Comparison of ENCODE assay signal across 8 cellular contexts in the genomic region with DNA sequence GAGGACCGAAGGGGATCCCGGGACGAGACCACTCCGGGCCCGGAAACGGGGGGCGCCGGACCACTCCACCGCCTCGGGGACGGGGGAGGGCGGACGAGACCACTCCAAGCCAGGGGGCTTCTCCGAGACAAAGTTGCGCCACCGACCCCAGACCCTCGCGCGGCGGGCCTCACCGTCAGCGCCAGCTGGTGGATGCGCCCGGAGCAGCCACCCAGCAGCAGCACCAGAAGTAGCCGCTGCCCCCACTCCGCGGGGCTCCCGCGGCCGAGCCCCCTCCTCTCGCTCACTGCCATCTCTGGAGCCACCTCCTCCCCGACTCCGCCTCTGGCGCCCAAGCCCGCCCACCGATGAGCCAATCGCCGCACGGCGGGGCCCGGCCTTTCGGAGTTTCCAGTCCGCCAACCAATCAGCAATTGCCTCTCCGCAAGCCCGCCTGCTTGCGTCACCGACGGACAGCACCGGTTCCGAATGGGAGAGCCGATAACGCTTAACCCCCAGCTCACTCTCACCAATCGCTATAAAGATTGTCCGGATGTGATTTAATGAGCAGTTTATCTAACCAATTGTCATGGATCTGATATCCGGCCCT. TPM values are rescaled to one million over a fixed set of nuclear protein-coding genes. Genes with fewer than 3 reads are reported as not detected.
A peak's percentile ranks its signal among the peaks of the same experiment; 100 is the strongest.
DNase-seq lines count a peak whose midpoint lies in the region; FAIRE-seq and TF ChIP-seq lines count a peak whose summit lies in the region.

A gene (minus strand): TSS at position 297 of the 589 bp plus-strand sequence. CDS start 4 bp downstream, at position 293.

- TF ChIP-seq CTCF in Loucy (conservative IDR thresholded peaks at IDR 0.05; ENCODE audit: low read length) (no peak), fibroblast of villous mesenchyme (IDR thresholded peaks at IDR 0.05; ENCODE audit: insufficient read depth, low read depth, low read length) (no peak), neural crest cell (conservative IDR thresholded peaks at IDR 0.05) (no peak)

- H3K36me3 ChIP-seq in Loucy (ENCODE audit: insufficient read depth, low read length), result no peaks in the 10 kb centered on the region
- H3K36me3 ChIP-seq in SJCRH30, result no peaks in the 10 kb centered on the region
- H3K36me3 ChIP-seq in stomach smooth muscle (ENCODE audit: control insufficient read depth in 2 of 2, insufficient read depth in 2 of 2, low read length in 2 of 2), result peaks cover 5% of the 10 kb centered on the region in 2 donors

- TF ChIP-seq POLR2A in H54 (IDR thresholded peaks at IDR 0.05; ENCODE audit: low read depth, low read length), result no peak

- peak within 1 kb of the TSS; percentile 97 for H3K4me3 Mint-ChIP-seq in neural crest cell

- peaks cover 11% of the 10 kb centered on the region; the same call in 1 of the 2 replicates for H3K79me2 ChIP-seq in Loucy (ENCODE audit: insufficient read depth, low read length)

- H2AFZ ChIP-seq in Loucy (ENCODE audit: low read length), result peak within 1 kb of the TSS; percentile 81

- H3F3A ChIP-seq in Loucy (ENCODE audit: low read depth), result no peaks in the 10 kb centered on the region

- H3K27ac ChIP-seq in SJCRH30, result peak within 1 kb of the TSS; percentile 95
- H3K27ac ChIP-seq in stomach smooth muscle (ENCODE audit: low read length), result peak within 1 kb of the TSS; percentile 97

- no peaks in the 10 kb centered on the region for H3K36me3 Mint-ChIP-seq in neural crest cell (ENCODE audit: low read depth)

- peaks cover 7% of the 10 kb centered on the region for H4K20me1 ChIP-seq in Loucy (ENCODE audit: insufficient read depth, low read length, poor library complexity, severe bottlenecking)

- FAIRE-seq in H54 (lab: Jason Lieb, UNC), result no peak

- H3K9me3 ChIP-seq in Loucy (ENCODE audit: insufficient read depth, low read depth, low read length) (no peaks in the 10 kb centered on the region), SJCRH30 (replicated peaks) (no peaks in the 10 kb centered on the region), stomach smooth muscle (ENCODE audit: control insufficient read depth in 2 of 2, low read length in 2 of 2) (no peaks in the 10 kb centered on the region)

- H3K27me3 Mint-ChIP-seq in neural crest cell (ENCODE audit: low read depth), result peaks cover 5% of the 10 kb centered on the region

- H3K4me3 ChIP-seq in Loucy (ENCODE audit: low read length, poor library complexity, severe bottlenecking) (peak within 1 kb of the TSS; percentile 94), SJCRH30 (peak within 1 kb of the TSS; percentile 78), fibroblast of villous mesenchyme (ENCODE audit: low read depth, low read length) (peak within 1 kb of the TSS; percentile 97), stomach smooth muscle (ENCODE audit: low read length in 2 of 2) (peak within 1 kb of the TSS; percentile 85 to 90)

- H3K4me1 ChIP-seq in Loucy (ENCODE audit: insufficient read depth, low read length, poor library complexity, severe bottlenecking) (peaks cover 37% of the 10 kb centered on the region), SJCRH30 (peaks cover 12% of the 10 kb centered on the region), stomach smooth muscle (ENCODE audit: control insufficient read depth, insufficient read depth, low read length) (peaks cover 43% of the 10 kb centered on the region)

- DNase-seq in ELF-1 (ENCODE audit: low read depth, low spot score) (peak; percentile 100), H54 (ENCODE audit: insufficient read length, low spot score) (peak; percentile 99), SJCRH30 (peak; percentile 98 to 99), fibroblast of villous mesenchyme (ENCODE audit: low read depth) (peak; percentile 100), neural crest cell (ENCODE audit: low read depth, low spot score) (peak; percentile 97)
- peak; percentile 99 for DNase-seq in activated gamma-delta T cell treated with anti-CD3 and anti-CD28 coated beads, Interleukin-2, amount 50 U/mL, for 16 hours (ENCODE audit: low read depth)

- no peaks in the 10 kb centered on the region for H3K9me2 ChIP-seq in Loucy (replicated peaks; ENCODE audit: low read depth, low read length)

- peaks cover 42% of the 10 kb centered on the region for H3K4me1 Mint-ChIP-seq in neural crest cell

- peak within 1 kb of the TSS; percentile 97 for H3K27ac Mint-ChIP-seq in neural crest cell (ENCODE audit: unreplicated experiment)

- H3K9ac ChIP-seq in Loucy (ENCODE audit: low read depth, low read length, poor library complexity, severe bottlenecking) (peak within 1 kb of the TSS; percentile 88), stomach smooth muscle (ENCODE audit: low read length in 2 of 2) (peak within 1 kb of the TSS; percentile 86 to 87)

- H3K27me3 ChIP-seq in Loucy (ENCODE audit: insufficient read depth, low read length, poor library complexity, severe bottlenecking) (no peaks in the 10 kb centered on the region), SJCRH30 (no peaks in the 10 kb centered on the region), stomach smooth muscle (ENCODE audit: control insufficient read depth in 1 of 2, insufficient read depth in 2 of 2, low read length in 2 of 2) (no peaks in the 10 kb centered on the region)

- peak within 1 kb of the TSS; percentile 85 for H3K4me2 ChIP-seq in Loucy (ENCODE audit: low read depth, low read length, poor library complexity, severe bottlenecking)

- no peaks in the 10 kb centered on the region for H3K9me3 Mint-ChIP-seq in neural crest cell

RNA-seq across cellular contexts. Expression of the gene that starts here (rescaled TPM):
- 32.0 and 33.2 TPM in 2 replicates for total RNA-seq in SJCRH30 (2014; rRNA removed; shearing (Covaris generic))
- total RNA-seq in fibroblast of villous mesenchyme (28.3 and 34.1 TPM in 2 replicates), neural crest cell (43.2 and 52.9 TPM in 2 replicates)

Comparison
In these comparisons a context has a peak if more than half of its experiments do, and no peak if none do; other contexts are left out.
1. Peak in every context shown above with its lines: DNase-seq, H3K4me3 ChIP-seq and H3K27ac ChIP-seq.